Comparison of ENCODE assay signal across 22 cellular contexts in genomic region chr5:1936413-1936812, GRCh38. TPM values are rescaled to one million over a fixed set of nuclear protein-coding genes. Genes with fewer than 3 reads are reported as not detected.
DNase-seq lines count a peak whose midpoint lies in the region; ATAC-seq and TF ChIP-seq lines count a peak whose summit lies in the region.
"Had no signal": no experiment of that assay in that cellular context is flagged by ENCODE, and none has a peak within 500 bp of the region (broad histone marks: within the 10 kb centered on the region; RNA-seq: fewer than 3 reads in every experiment).

No MANE protein-coding gene starts in this region.

- intact Hi-C loops in upper lobe of right lung (cut with DNase I), result no loop called here

- peak; percentile 12 for DNase-seq in HT-29 (ENCODE audit: low spot score)
- no peak for DNase-seq in RWPE2 (ENCODE audit: low spot score)
- peak; percentile 67 for DNase-seq in islet precursor cell
- DNase-seq in upper lobe of right lung, result peak; percentile 15
- DNase-seq: CD4-positive, alpha-beta T cell; DMS79 treated with DMSO at 0.1 percent for 48 hours; GOT3; IMR-90; Karpas-422; NCI-H1105 treated with DMSO at 0.1 percent for 48 hours; NCI-H1694 treated with DMSO at 0.1 percent for 48 hours; NCI-H526 treated with DMSO at 0.1 percent for 48 hours; OCI-M1 had no signal

- H3K4me3 ChIP-seq in RWPE2 (ENCODE audit: severe bottlenecking) (no peak overlapping the region), upper lobe of right lung (no peak overlapping the region)

- H3K9me3 ChIP-seq in RWPE2 (ENCODE audit: severe bottlenecking) (no peaks in the 10 kb centered on the region), upper lobe of right lung (no peaks in the 10 kb centered on the region)

- TF ChIP-seq CTCF in RWPE2 (IDR thresholded peaks at IDR 0.05; ENCODE audit: poor library complexity, severe bottlenecking) (no peak), upper lobe of right lung (IDR thresholded peaks at IDR 0.05) (no peak)

- H3K36me3 ChIP-seq in RWPE2 (ENCODE audit: low read depth), result no peaks in the 10 kb centered on the region
- no peaks in the 10 kb centered on the region for H3K36me3 ChIP-seq in upper lobe of right lung

- H3K4me1 ChIP-seq in RWPE2 (ENCODE audit: insufficient read depth, poor library complexity, severe bottlenecking), result peaks cover 29% of the 10 kb centered on the region
- H3K4me1 ChIP-seq in upper lobe of right lung, result no peaks in the 10 kb centered on the region

- H3K27ac ChIP-seq in RWPE2 (ENCODE audit: poor library complexity, severe bottlenecking), result peak overlapping the region; percentile 81
- no peak overlapping the region for H3K27ac ChIP-seq in upper lobe of right lung

- H3K27me3 ChIP-seq in RWPE2 (ENCODE audit: insufficient read depth, poor library complexity, severe bottlenecking) (no peaks in the 10 kb centered on the region), upper lobe of right lung (peaks cover 24% of the 10 kb centered on the region)

- ATAC-seq in RWPE2 (ENCODE audit: low read depth) (peak; percentile 91), upper lobe of right lung (no peak), GM21717 (IDR thresholded peaks at IDR 0.05; ENCODE audit: unreplicated experiment) (no peak), HG02588 (IDR thresholded peaks at IDR 0.05; ENCODE audit: unreplicated experiment) (no peak), HG03378 (IDR thresholded peaks at IDR 0.05; ENCODE audit: unreplicated experiment) (no peak)
- ATAC-seq: Right ventricle myocardium inferior, SK-N-SH treated with all-trans-retinoic acid at 6 μM for 48 hours had no signal

RNA-seq across cellular contexts. Expression of gene IRX4, which starts 53.7 kb away (rescaled TPM):
- total RNA-seq in HT-29 (2014; rRNA removed; shearing (Covaris generic)), result not detected in 2 replicates
- total RNA-seq in upper lobe of right lung, result not detected
- total RNA-seq: B cell; CD4-positive, alpha-beta T cell; G401; HT1080; IMR-90; T-helper 1 cell treated with Interleukin-12 subunit alpha and Interleukin-12 subunit beta and Interleukin-4 antibody, amounts not matched to agents 30 ng/mL and 1 ng/mL, for 36 hours had no signal
